In the genomic region with DNA sequence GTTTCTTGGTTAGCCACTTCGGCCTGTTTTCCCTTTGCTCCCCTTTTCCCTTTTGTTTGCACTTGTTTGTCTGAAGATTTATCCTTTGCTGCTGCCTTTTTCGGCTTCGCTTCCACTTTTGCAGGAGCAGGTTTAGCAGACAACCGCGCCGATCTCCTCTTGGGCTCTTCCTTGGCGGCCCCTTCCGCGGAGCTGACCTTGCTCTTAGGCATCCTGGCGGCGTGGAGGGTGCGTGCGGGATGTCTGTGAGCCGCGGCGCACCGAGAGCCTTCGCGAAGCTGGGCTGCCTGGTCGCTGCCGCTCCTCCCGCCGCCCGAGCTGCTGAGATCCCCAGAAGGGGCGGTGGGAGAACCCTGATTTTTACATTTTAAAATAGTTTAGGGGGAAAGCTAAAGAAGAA, we compare ENCODE assay signal across 10 cellular contexts.
DNase-seq lines count a peak whose midpoint lies in the region; ATAC-seq and TF ChIP-seq lines count a peak whose summit lies in the region.
"Had no signal": no experiment of that assay in that cellular context is flagged by ENCODE, and none has a peak within 500 bp of the region (broad histone marks: within the 10 kb centered on the region; RNA-seq: fewer than 3 reads in every experiment).

No MANE protein-coding gene starts in this region.

- ATAC-seq in left lung (peak; percentile 19), HG02610 (IDR thresholded peaks at IDR 0.05; ENCODE audit: unreplicated experiment) (no peak)

- no peaks in the 10 kb centered on the region for H3K36me3 ChIP-seq in left lung

- no peak overlapping the region for H3K4me3 Mint-ChIP-seq in activated naive CD4-positive, alpha-beta T cell treated with anti-CD3 and anti-CD28 coated beads for 36 hours

- H3K27ac Mint-ChIP-seq in activated naive CD4-positive, alpha-beta T cell treated with anti-CD3 and anti-CD28 coated beads for 36 hours, result peak overlapping the region; percentile 36

- DNase-seq in activated naive CD4-positive, alpha-beta T cell treated with anti-CD3 and anti-CD28 coated beads for 36 hours, result no peak
- no peak for DNase-seq in activated naive CD4-positive, alpha-beta T cell (lab: John Stamatoyannopoulos, UW)
- DNase-seq in astrocyte of the hippocampus (ENCODE audit: low read depth, low spot score) (peak; percentile 50), left lung (peak in 1 of 2 donors; percentile 69), ureter (ENCODE audit: low spot score) (peak; percentile 47), amniotic stem cell (lab: John Stamatoyannopoulos, UW) (no peak)
- no peak for DNase-seq in stimulated activated CD4-positive, alpha-beta T cell treated with anti-CD3 and anti-CD28 coated beads, Interleukin-2, amount 100 ng/mL, for 48 hours
- DNase-seq: DMS 273 treated with DMSO at 0.1 percent for 48 hours; effector memory CD4-positive, alpha-beta T cell had no signal

- TF ChIP-seq CTCF in left lung (IDR thresholded peaks at IDR 0.05), result no peak

- CTCF ChIA-PET in activated naive CD4-positive, alpha-beta T cell treated with anti-CD3 and anti-CD28 coated beads for 36 hours (lab: Charles Lee), result interaction anchor here (1.0 to 2.4 kb wide), 4 partner anchors 9 to 140 kb away, joined by 3 to 6 read pairs (median 5); no protein-coding TSS in a partner anchor

- H3K36me3 Mint-ChIP-seq in activated naive CD4-positive, alpha-beta T cell treated with anti-CD3 and anti-CD28 coated beads for 36 hours (ENCODE audit: low read depth), result peaks cover 16% of the 10 kb centered on the region

- peaks cover 66% of the 10 kb centered on the region for H3K4me1 Mint-ChIP-seq in activated naive CD4-positive, alpha-beta T cell treated with anti-CD3 and anti-CD28 coated beads for 36 hours (ENCODE audit: low read depth)

- no peak overlapping the region for H3K27ac ChIP-seq in left lung

- no peaks in the 10 kb centered on the region for H3K4me1 ChIP-seq in left lung

- H3K9me3 ChIP-seq in left lung, result peaks cover 0 to 11% of the 10 kb centered on the region in 2 donors

- peak overlapping the region in 1 of 2 donors; percentile 2 for H3K4me3 ChIP-seq in left lung

- H3K9me3 Mint-ChIP-seq in activated naive CD4-positive, alpha-beta T cell treated with anti-CD3 and anti-CD28 coated beads for 36 hours, result peaks cover 10% of the 10 kb centered on the region

- no peaks in the 10 kb centered on the region for H3K27me3 ChIP-seq in left lung

- intact Hi-C loops in activated naive CD4-positive, alpha-beta T cell treated with anti-CD3 and anti-CD28 coated beads for 36 hours (cut with micrococcal nuclease), result no loop called here
- intact Hi-C loops in left lung (cut with DNase I), result no loop called here

- H3K27me3 Mint-ChIP-seq in activated naive CD4-positive, alpha-beta T cell treated with anti-CD3 and anti-CD28 coated beads for 36 hours (ENCODE audit: low read depth), result no peaks in the 10 kb centered on the region

Comparison
In these comparisons a context has a peak if more than half of its experiments do, and no peak if none do; other contexts are left out.
1. DNase-seq: peak in astrocyte of the hippocampus (single experiment) and ureter (single experiment); none in activated naive CD4-positive, alpha-beta T cell treated with anti-CD3 and anti-CD28 coated beads for 36 hours (single experiment), activated naive CD4-positive, alpha-beta T cell (0 of 4), stimulated activated CD4-positive, alpha-beta T cell treated with anti-CD3 and anti-CD28 coated beads, Interleukin-2, amount 100 ng/mL, for 48 hours (0 of 2) and amniotic stem cell (single experiment).